ENCODE assay signal across 16 cellular contexts in the genomic region with DNA sequence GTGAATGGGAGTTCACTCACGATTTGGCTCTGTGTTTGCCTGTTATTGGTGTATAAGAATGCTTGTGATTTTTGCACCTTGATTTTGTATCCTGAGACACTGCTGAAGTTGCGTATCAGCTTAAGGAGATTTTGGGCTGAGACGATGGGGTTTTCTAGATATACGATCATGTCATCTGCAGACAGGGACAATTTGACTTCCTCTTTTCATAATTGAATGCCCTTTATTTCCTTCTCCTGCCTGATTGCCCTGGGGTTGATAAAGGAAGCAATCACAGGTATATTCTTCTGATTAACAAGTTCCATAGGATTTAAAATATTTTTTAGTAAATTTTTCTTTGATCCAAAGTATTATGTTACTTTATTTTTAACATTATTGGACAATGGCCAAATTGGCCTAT. TPM values are rescaled to one million over a fixed set of nuclear protein-coding genes. Genes with fewer than 3 reads are reported as not detected.
"Had no signal": no experiment of that assay in that cellular context is flagged by ENCODE, and none has a peak within 500 bp of the region (broad histone marks: within the 10 kb centered on the region; RNA-seq: fewer than 3 reads in every experiment).

No MANE protein-coding gene starts in this region.

RNA-seq across cellular contexts. Expression of gene OOSP4A, which starts 18.2 kb away (rescaled TPM):
- total RNA-seq: stomach, subcutaneous adipose tissue, suprapubic skin, temporal lobe, testis, thoracic aorta, thyroid gland, tibial nerve, transverse colon, upper lobe of left lung, upper lobe of right lung, ureter, urinary bladder, uterus, vagina had no signal
- polyA plus RNA-seq: stomach, urinary bladder had no signal

RNA-seq across cellular contexts. Expression of gene OOSP4B, which starts 34.9 kb away (rescaled TPM):
- total RNA-seq: stomach, subcutaneous adipose tissue, suprapubic skin, temporal lobe, thoracic aorta, thyroid gland, tibial nerve, transverse colon, upper lobe of left lung, upper lobe of right lung, ureter, urinary bladder, uterus, vagina had no signal
- polyA plus RNA-seq: stomach, urinary bladder had no signal

RNA-seq across cellular contexts. Expression of gene OOSP1, which starts 43.8 kb away (rescaled TPM):
- total RNA-seq: stomach, subcutaneous adipose tissue, suprapubic skin, thoracic aorta, thyroid gland, tibial nerve, transverse colon, upper lobe of right lung, ureter, uterus, vagina had no signal
- polyA plus RNA-seq: stomach, thymus, urinary bladder had no signal

RNA-seq across cellular contexts. Expression of gene OOSP2, which starts 58.2 kb away (rescaled TPM):
- total RNA-seq: stomach, subcutaneous adipose tissue, suprapubic skin, temporal lobe, thoracic aorta, thyroid gland, tibial nerve, transverse colon, upper lobe of left lung, upper lobe of right lung, ureter, urinary bladder, uterus, vagina had no signal
- polyA plus RNA-seq: stomach, urinary bladder had no signal
